In the genomic region with DNA sequence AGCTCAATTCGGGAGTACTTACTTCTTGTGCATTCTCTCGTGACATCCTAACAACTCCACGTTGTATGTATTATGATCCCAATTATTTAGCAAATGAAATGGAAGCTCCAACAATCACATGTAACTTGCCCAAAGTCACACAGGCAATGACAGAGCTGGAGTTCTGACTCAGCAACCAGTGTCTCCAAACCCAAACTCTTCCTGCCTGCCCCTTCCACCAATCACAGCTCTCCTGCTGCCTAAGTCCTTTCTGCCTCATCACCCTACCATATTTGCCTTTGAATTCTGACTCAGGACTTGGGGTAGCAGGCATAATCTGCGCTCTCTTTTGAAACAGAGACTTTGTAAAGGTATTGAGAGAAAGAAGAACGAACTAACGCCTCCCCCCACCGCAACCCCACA, we compare ENCODE assay signal across 22 cellular contexts.
A peak's percentile ranks its signal among the peaks of the same experiment; 100 is the strongest.
DNase-seq lines count a peak whose midpoint lies in the region; ATAC-seq lines count a peak whose summit lies in the region.
"Had no signal": no experiment of that assay in that cellular context is flagged by ENCODE, and none has a peak within 500 bp of the region (broad histone marks: within the 10 kb centered on the region; RNA-seq: fewer than 3 reads in every experiment).

No MANE protein-coding gene starts in this region.

- H3K36me3 Mint-ChIP-seq in activated CD4-positive, alpha-beta T cell treated with anti-CD3 and anti-CD28 coated beads for 36 hours (ENCODE audit: low read depth) = no peaks in the 10 kb centered on the region
- no peaks in the 10 kb centered on the region for H3K36me3 Mint-ChIP-seq in T-helper 17 cell (ENCODE audit: low read depth)
- no peaks in the 10 kb centered on the region for H3K36me3 Mint-ChIP-seq in activated T-helper 17 cell treated with anti-CD3 and anti-CD28 coated beads, Interleukin-2, amount 50 U/mL, for 72 hours (ENCODE audit: low read depth)
- H3K36me3 Mint-ChIP-seq: activated naive CD8-positive, alpha-beta T cell; T-cell had no signal

- ATAC-seq in activated CD4-positive, alpha-beta T cell treated with anti-CD3 and anti-CD28 coated beads for 36 hours = peak; percentile 33
- ATAC-seq in HG03342 (IDR thresholded peaks at IDR 0.05; ENCODE audit: unreplicated experiment) (peak; percentile 38), T-helper 17 cell (no peak), HG03280 (IDR thresholded peaks at IDR 0.05; ENCODE audit: unreplicated experiment) (no peak)
- ATAC-seq in activated T-helper 17 cell treated with anti-CD3 and anti-CD28 coated beads, Interleukin-2, amount 50 U/mL, for 72 hours (replicated peaks) = no peak
- ATAC-seq: activated CD8-positive, alpha-beta T cell treated with anti-CD3 and anti-CD28 coated beads for 36 hours; gastroesophageal sphincter; naive thymus-derived CD4-positive, alpha-beta T cell; T-cell had no signal

- H3K27ac ChIP-seq in caudate nucleus (ENCODE audit: low read depth, low read length) = no peak overlapping the region
- H3K27ac ChIP-seq: esophagus muscularis mucosa, gastroesophageal sphincter, right atrium auricular region had no signal

- H3K4me1 Mint-ChIP-seq in activated CD4-positive, alpha-beta T cell treated with anti-CD3 and anti-CD28 coated beads for 36 hours = peaks cover 32% of the 10 kb centered on the region
- H3K4me1 Mint-ChIP-seq in T-helper 17 cell = peaks cover 3% of the 10 kb centered on the region
- peaks cover 21% of the 10 kb centered on the region for H3K4me1 Mint-ChIP-seq in activated T-helper 17 cell treated with anti-CD3 and anti-CD28 coated beads, Interleukin-2, amount 50 U/mL, for 72 hours

- peaks cover 12% of the 10 kb centered on the region for H3K27me3 Mint-ChIP-seq in activated CD4-positive, alpha-beta T cell treated with anti-CD3 and anti-CD28 coated beads for 36 hours
- H3K27me3 Mint-ChIP-seq in T-helper 17 cell = peaks cover 4% of the 10 kb centered on the region
- H3K27me3 Mint-ChIP-seq in activated T-helper 17 cell treated with anti-CD3 and anti-CD28 coated beads, Interleukin-2, amount 50 U/mL, for 72 hours = peaks cover 10% of the 10 kb centered on the region
- H3K27me3 Mint-ChIP-seq: B cell had no signal

- POLR2A ChIA-PET in activated CD4-positive, alpha-beta T cell treated with anti-CD3 and anti-CD28 coated beads for 36 hours (lab: Charles Lee) = no interaction called here

- H3K9me3 ChIP-seq in T-helper 17 cell (ENCODE audit: control insufficient read depth, low read length, poor library complexity, severe bottlenecking) = no peaks in the 10 kb centered on the region
- H3K9me3 ChIP-seq: esophagus muscularis mucosa, gastroesophageal sphincter, right atrium auricular region had no signal

- no peak overlapping the region for H3K4me3 Mint-ChIP-seq in activated CD4-positive, alpha-beta T cell treated with anti-CD3 and anti-CD28 coated beads for 36 hours
- no peak overlapping the region for H3K4me3 Mint-ChIP-seq in T-helper 17 cell
- H3K4me3 Mint-ChIP-seq in activated T-helper 17 cell treated with anti-CD3 and anti-CD28 coated beads, Interleukin-2, amount 50 U/mL, for 72 hours = no peak overlapping the region
- H3K4me3 Mint-ChIP-seq: activated CD8-positive, alpha-beta T cell treated with anti-CD3 and anti-CD28 coated beads for 36 hours; activated naive CD8-positive, alpha-beta T cell; B cell; T-cell had no signal

- H3K9me3 Mint-ChIP-seq in activated CD4-positive, alpha-beta T cell treated with anti-CD3 and anti-CD28 coated beads for 36 hours (ENCODE audit: low read depth) = no peaks in the 10 kb centered on the region
- H3K9me3 Mint-ChIP-seq in activated T-helper 17 cell treated with anti-CD3 and anti-CD28 coated beads, Interleukin-2, amount 50 U/mL, for 72 hours = no peaks in the 10 kb centered on the region
- H3K9me3 Mint-ChIP-seq: activated CD8-positive, alpha-beta T cell treated with anti-CD3 and anti-CD28 coated beads for 36 hours; T-cell had no signal

- CTCF ChIA-PET in activated CD4-positive, alpha-beta T cell treated with anti-CD3 and anti-CD28 coated beads for 36 hours (lab: Charles Lee) = interaction anchor here (0.5 to 1.1 kb wide), 2 partner anchors 528 to 1754 kb away, joined by 3 read pairs; no protein-coding TSS in a partner anchor

- peak; percentile 48 for DNase-seq in activated CD4-positive, alpha-beta T cell treated with anti-CD3 and anti-CD28 coated beads for 36 hours
- DNase-seq in activated CD4-positive, alpha-beta T cell treated with anti-CD3 and anti-CD28 coated beads, Interleukin-2, amount 50 U/mL, for 48 hours = no peak
- DNase-seq in T-helper 17 cell (no peak), kidney tubule cell (ENCODE audit: low spot score) (peak; percentile 25), caudate nucleus (lab: John Stamatoyannopoulos, UW) (no peak)
- DNase-seq: 8988T; activated CD8-positive, alpha-beta T cell treated with anti-CD3 and anti-CD28 coated beads for 36 hours; Calu3; effector CD4-positive, alpha-beta T cell; naive thymus-derived CD4-positive, alpha-beta T cell; NCI-H1436; NCI-H524 treated with DMSO at 0.1 percent for 48 hours; Right ventricle myocardium superior; T-cell had no signal

- peak overlapping the region; percentile 34 for H3K27ac Mint-ChIP-seq in activated CD4-positive, alpha-beta T cell treated with anti-CD3 and anti-CD28 coated beads for 36 hours
- peak overlapping the region; percentile 37 for H3K27ac Mint-ChIP-seq in T-helper 17 cell
- H3K27ac Mint-ChIP-seq in activated T-helper 17 cell treated with anti-CD3 and anti-CD28 coated beads, Interleukin-2, amount 50 U/mL, for 72 hours = no peak overlapping the region
- H3K27ac Mint-ChIP-seq: activated CD8-positive, alpha-beta T cell treated with anti-CD3 and anti-CD28 coated beads for 36 hours; activated naive CD8-positive, alpha-beta T cell; B cell; T-cell had no signal

- intact Hi-C loops in activated CD4-positive, alpha-beta T cell treated with anti-CD3 and anti-CD28 coated beads for 36 hours (cut with DNase I, micrococcal nuclease) = loop anchor here (10.0 kb wide), 4 partner anchors 241 to 1071 kb away; partner anchors contain the start of genes CDYL2 (in 1 of the 2) and MAF (in 1 of the 2)

Comparison
In these comparisons a context has a peak if more than half of its experiments do, and no peak if none do; other contexts are left out.
1. DNase-seq: peak in activated CD4-positive, alpha-beta T cell treated with anti-CD3 and anti-CD28 coated beads for 36 hours (single experiment) and kidney tubule cell (single experiment); none in activated CD4-positive, alpha-beta T cell treated with anti-CD3 and anti-CD28 coated beads, Interleukin-2, amount 50 U/mL, for 48 hours (0 of 2), T-helper 17 cell (0 of 3) and caudate nucleus (0 of 61).
2. ATAC-seq: peak in activated CD4-positive, alpha-beta T cell treated with anti-CD3 and anti-CD28 coated beads for 36 hours (single experiment) and HG03342 (single experiment); none in T-helper 17 cell (single experiment), HG03280 (single experiment) and activated T-helper 17 cell treated with anti-CD3 and anti-CD28 coated beads, Interleukin-2, amount 50 U/mL, for 72 hours (single experiment).